Comparison of ENCODE assay signal across 8 cellular contexts in genomic region chr1:90133133-90133532, GRCh38.
DNase-seq lines count a peak whose midpoint lies in the region; ATAC-seq, FAIRE-seq and TF ChIP-seq lines count a peak whose summit lies in the region.

No MANE protein-coding gene starts in this region.

- H3K4me2 ChIP-seq in GM12878 (ENCODE audit: control insufficient read depth, insufficient read depth) (no peak overlapping the region), mesendoderm (ENCODE audit: low read length) (no peak overlapping the region)

- intact Hi-C loops in A673 (cut with micrococcal nuclease; ENCODE audit: unreplicated experiment) (loop anchor here (1.0 to 10.0 kb wide), 8 partner anchors 66 to 1034 kb away; no protein-coding TSS in a partner anchor), GM12878 (cut with micrococcal nuclease; ENCODE audit: unreplicated experiment) (no loop called here), esophagus muscularis mucosa (cut with DNase I) (no loop called here)

- H3K18ac ChIP-seq in mesendoderm (ENCODE audit: low read length): no peak overlapping the region

- H3K79me1 ChIP-seq in mesendoderm (ENCODE audit: low read length): no peaks in the 10 kb centered on the region

- H3K4me3 Mint-ChIP-seq in T-cell: no peak overlapping the region

- peak; percentile 86 for TF ChIP-seq CTCF in A673 (conservative IDR thresholded peaks at IDR 0.05; ENCODE audit: low read depth, low read length)
- no peak for TF ChIP-seq CTCF in GM20000 (IDR thresholded peaks at IDR 0.05; ENCODE audit: extremely low read depth, missing control alignments)
- peak; percentile 45 to 56 (median 47); a peak in 5 of 6 replicates for TF ChIP-seq CTCF in GM12878 (IDR thresholded peaks at IDR 0.05 in 2 of 3, conservative IDR thresholded peaks at IDR 0.05 in 1 of 3; ENCODE audit: control insufficient read depth in 2 of 3, extremely low read depth in 1 of 3, insufficient read depth in 1 of 3, low read depth in 3 of 3, low read length in 3 of 3)
- TF ChIP-seq CTCF in esophagus muscularis mucosa (IDR thresholded peaks at IDR 0.05): no peak

- POLR2A ChIA-PET in A673 (lab: Charles Lee; ENCODE audit: low non-redundant PET) (interaction anchor here (0.6 kb wide), 1 partner anchor 510 kb away, joined by 4 read pairs; no protein-coding TSS in a partner anchor), GM12878 (lab: Charles Lee) (no interaction called here), T-cell (lab: Charles Lee) (no interaction called here)

- FAIRE-seq in GM12878 (lab: Jason Lieb, UNC): no peak

- BruUV-seq in A673 (replicated peaks; lab: Mats Ljungman, UMichigan): no TSS peak
- no TSS peak for BruUV-seq in GM12878 (replicated peaks; lab: Mats Ljungman, UMichigan)

- SMC1A ChIA-PET in GM12878 (lab: Charles Lee; ENCODE audit: uncharacterized antibody, unreplicated experiment): interaction anchor here (0.6 to 3.7 kb wide), 26 partner anchors 11 to 1032 kb away, joined by 3 to 24 read pairs (median 4); no protein-coding TSS in a partner anchor

- H3K9me3 Mint-ChIP-seq in T-cell: no peaks in the 10 kb centered on the region

- H3K27me3 ChIP-seq in A673 (replicated peaks; ENCODE audit: insufficient read depth, low read depth, low read length, poor library complexity): no peaks in the 10 kb centered on the region
- H3K27me3 ChIP-seq in GM12878 (replicated peaks in 1 of 2; ENCODE audit: control insufficient read depth in 2 of 2, insufficient read depth in 2 of 2, low read length in 1 of 2): no peaks in the 10 kb centered on the region; a peak in 1 of 4 replicates
- no peaks in the 10 kb centered on the region for H3K27me3 ChIP-seq in mesendoderm (ENCODE audit: insufficient read depth, low read length, poor library complexity)
- H3K27me3 ChIP-seq in esophagus muscularis mucosa: peaks cover 0 to 3% (median 0%) of the 10 kb centered on the region in 4 donors

- H3K27ac ChIP-seq in A673 (ENCODE audit: low read depth, low read length, poor library complexity, severe bottlenecking): peak overlapping the region; percentile 15
- no peak overlapping the region for H3K27ac ChIP-seq in GM12878 (ENCODE audit: control insufficient read depth, insufficient read depth)
- no peak overlapping the region for H3K27ac ChIP-seq in mesendoderm (ENCODE audit: low read depth, low read length)
- no peak overlapping the region for H3K27ac ChIP-seq in esophagus muscularis mucosa (replicated peaks in 1 of 4)

- RAD21 ChIA-PET in GM12878 (lab: Charles Lee; ENCODE audit: unreplicated experiment): interaction anchor here (0.5 to 3.0 kb wide), 17 partner anchors 9 to 1145 kb away, joined by 3 to 25 read pairs (median 4); no protein-coding TSS in a partner anchor

- CTCF ChIA-PET in A673 (lab: Charles Lee) (interaction anchor here (0.5 to 1.2 kb wide), 7 partner anchors 146 to 1033 kb away, joined by 3 to 5 read pairs (median 3); no protein-coding TSS in a partner anchor), GM12878 (lab: Yijun Ruan, JAX) (interaction anchor here (0.7 to 3.8 kb wide), 38 partner anchors 11 to 1145 kb away, joined by 3 to 37 read pairs (median 6); no protein-coding TSS in a partner anchor), T-cell (lab: Charles Lee) (no interaction called here)

- H3K23ac ChIP-seq in mesendoderm (ENCODE audit: low read length): no peak overlapping the region

- DNase-seq in A673 (ENCODE audit: low spot score): peak; percentile 93
- peak; percentile 10 for DNase-seq in GM20000 (ENCODE audit: low spot score)
- peak; percentile 45 for DNase-seq in NCI-H345 (lab: John Stamatoyannopoulos, UW)
- DNase-seq in GM12878 (ENCODE audit: low read depth, low spot score): no peak
- peak; percentile 71 for DNase-seq in mesendoderm
- no peak for DNase-seq in esophagus muscularis mucosa (ENCODE audit: extremely low spot score)
- no peak for DNase-seq in stimulated activated CD4-positive, alpha-beta T cell treated with anti-CD3 and anti-CD28 coated beads, Interleukin-4, amount 100 ng/mL, for 24 hours
- DNase-seq in T-cell: no peak

- H2AFZ ChIP-seq in GM12878 (ENCODE audit: control insufficient read depth, low read depth, low read length): no peak overlapping the region

- H3K9ac ChIP-seq in GM12878 (ENCODE audit: control insufficient read depth, insufficient read depth, low read length): no peak overlapping the region
- H3K9ac ChIP-seq in mesendoderm (ENCODE audit: low read length): no peak overlapping the region

- H2BK5ac ChIP-seq in mesendoderm (ENCODE audit: low read length): no peak overlapping the region

- H2BK15ac ChIP-seq in mesendoderm (replicated peaks; ENCODE audit: low read depth): no peak overlapping the region

- TF ChIP-seq RAD21 in GM12878 (IDR thresholded peaks at IDR 0.05; ENCODE audit: insufficient read depth, low read depth, low read length): peak; percentile 61

- in situ Hi-C loops in GM12878 (cut with MboI): no loop called here

- peak; percentile 92 for ATAC-seq in GM12878
- no peak for ATAC-seq in T-cell (replicated peaks in 1 of 4)

- peaks cover 10% of the 10 kb centered on the region for H3K9me3 ChIP-seq in A673 (ENCODE audit: low read depth, low read length, poor library complexity, severe bottlenecking)
- H3K9me3 ChIP-seq in GM12878 (replicated peaks; ENCODE audit: control insufficient read depth, insufficient read depth, low read length): no peaks in the 10 kb centered on the region
- no peaks in the 10 kb centered on the region for H3K9me3 ChIP-seq in esophagus muscularis mucosa

- H3K36me3 ChIP-seq in A673 (ENCODE audit: insufficient read depth, low read length, poor library complexity, severe bottlenecking): no peaks in the 10 kb centered on the region
- H3K36me3 ChIP-seq in GM12878 (ENCODE audit: control insufficient read depth in 2 of 2, insufficient read depth in 2 of 2, low read length in 1 of 2): no peaks in the 10 kb centered on the region
- no peaks in the 10 kb centered on the region for H3K36me3 ChIP-seq in mesendoderm (ENCODE audit: control insufficient read depth, insufficient read depth, low read length)
- H3K36me3 ChIP-seq in esophagus muscularis mucosa: no peaks in the 10 kb centered on the region

- no peak overlapping the region for H3K56ac ChIP-seq in mesendoderm (ENCODE audit: low read length)

- H3K27me3 Mint-ChIP-seq in T-cell: peaks cover 11 to 45% of the 10 kb centered on the region in 2 donors

- WGBS in GM12878 (ENCODE audit: insufficient coverage, insufficient replicate concordance, low lambda C conversion rate, missing lambda C conversion rate): 0% methylated on average over 2 of the region's 2 CpGs
- no CpG with 5 or more reads among the region's 2 CpGs for WGBS in mesendoderm (ENCODE audit: extremely low coverage, insufficient coverage, low lambda C conversion rate)
- 19% methylated on average over 2 of the region's 2 CpGs for WGBS in esophagus muscularis mucosa

- H3K4ac ChIP-seq in mesendoderm (ENCODE audit: low read depth, low read length): no peak overlapping the region

- TF ChIP-seq EP300 in GM12878 (IDR thresholded peaks at IDR 0.05; ENCODE audit: borderline replicate concordance in 1 of 2, control insufficient read depth in 1 of 2, low read depth in 2 of 2, low read length in 2 of 2) (no peak), esophagus muscularis mucosa (IDR thresholded peaks at IDR 0.05) (no peak)

- H3K36me3 Mint-ChIP-seq in T-cell: no peaks in the 10 kb centered on the region

- H4K8ac ChIP-seq in mesendoderm (ENCODE audit: low read depth, low read length): no peak overlapping the region

- no peak overlapping the region for H2AK5ac ChIP-seq in mesendoderm (ENCODE audit: low read length)

- H3K79me2 ChIP-seq in GM12878 (ENCODE audit: control insufficient read depth, insufficient read depth, low read length) (no peaks in the 10 kb centered on the region), mesendoderm (ENCODE audit: control insufficient read depth, insufficient read depth, low read length) (no peaks in the 10 kb centered on the region)

- no peak overlapping the region for H4K5ac ChIP-seq in mesendoderm (ENCODE audit: low read length)

- no peaks in the 10 kb centered on the region for H3K4me1 Mint-ChIP-seq in T-cell

- no peak overlapping the region for H2BK120ac ChIP-seq in mesendoderm (ENCODE audit: low read depth, low read length)

- H4K20me1 ChIP-seq in GM12878 (ENCODE audit: control insufficient read depth, insufficient read depth): no peaks in the 10 kb centered on the region

- TF ChIP-seq POLR2A in GM12878 (IDR thresholded peaks at IDR 0.05; ENCODE audit: low read depth, low read length) (no peak), esophagus muscularis mucosa (IDR thresholded peaks at IDR 0.05; ENCODE audit: low read depth) (no peak)

- H3K4me1 ChIP-seq in A673 (ENCODE audit: insufficient read depth, low read length, poor library complexity, severe bottlenecking): peaks cover 48% of the 10 kb centered on the region
- no peaks in the 10 kb centered on the region for H3K4me1 ChIP-seq in GM12878 (ENCODE audit: control insufficient read depth, insufficient read depth, low read length)
- H3K4me1 ChIP-seq in mesendoderm (ENCODE audit: control insufficient read depth, low read depth, low read length): no peaks in the 10 kb centered on the region
- H3K4me1 ChIP-seq in esophagus muscularis mucosa: no peaks in the 10 kb centered on the region

- no peak overlapping the region for H3K4me3 ChIP-seq in A673 (ENCODE audit: low read depth, low read length, poor library complexity, severe bottlenecking)
- H3K4me3 ChIP-seq in GM12878: no peak overlapping the region
- H3K4me3 ChIP-seq in mesendoderm (ENCODE audit: low read length): no peak overlapping the region
- H3K4me3 ChIP-seq in esophagus muscularis mucosa: no peak overlapping the region

- no peak overlapping the region for H3K27ac Mint-ChIP-seq in T-cell

TF ChIP-seq in GM12878, 131 proteins besides CTCF, POLR2A, EP300 and RAD21:
- TF ChIP-seq SREBF1 (IDR thresholded peaks at IDR 0.05; ENCODE audit: low read length): no peak
- peak; percentile 56; the same call in 1 of the 2 replicates for TF ChIP-seq RUNX3 (IDR thresholded peaks at IDR 0.05; ENCODE audit: low read length)
- TF ChIP-seq SRF (IDR thresholded peaks at IDR 0.05; ENCODE audit: low read depth in 2 of 2, low read length in 2 of 2): no peak

Comparison
In these comparisons a context has a peak if more than half of its experiments do, and no peak if none do; other contexts are left out.
1. DNase-seq: peak in A673 (single experiment), GM20000 (single experiment), NCI-H345 (single experiment) and mesendoderm (single experiment); none in GM12878 (single experiment), esophagus muscularis mucosa (single experiment), stimulated activated CD4-positive, alpha-beta T cell treated with anti-CD3 and anti-CD28 coated beads, Interleukin-4, amount 100 ng/mL, for 24 hours (single experiment) and T-cell (0 of 34).
2. CTCF ChIP-seq: peak in A673 (single experiment) and GM12878 (3 of 3); none in GM20000 (single experiment) and esophagus muscularis mucosa (0 of 3).
3. CTCF ChIA-PET loops: an anchor here in A673 (0.5 to 1.2 kb wide) and GM12878 (0.7 to 3.8 kb wide); none called in T-cell.